In genomic region chr18:80148316-80149199, GRCh38 we compare ENCODE assay signal across 9 cellular contexts. TPM values are rescaled to one million over a fixed set of nuclear protein-coding genes. Genes with fewer than 3 reads are reported as not detected.
DNase-seq lines count a peak whose midpoint lies in the region; ATAC-seq lines count a peak whose summit lies in the region.
"Had no signal": no experiment of that assay in that cellular context is flagged by ENCODE, and none has a peak within 500 bp of the region (broad histone marks: within the 10 kb centered on the region; RNA-seq: fewer than 3 reads in every experiment).

No MANE protein-coding gene starts in this region.

- H3K9me3 ChIP-seq in duodenal mucosa (ENCODE audit: control insufficient read depth in 1 of 2, low read length in 2 of 2) = no peaks in the 10 kb centered on the region

- H3K9ac ChIP-seq in duodenal mucosa (ENCODE audit: low read depth in 1 of 2, low read length in 2 of 2) = peak overlapping the region; percentile 23 to 44

- H3K27ac Mint-ChIP-seq in naive B cell = peak overlapping the region in 3 of 6 donors; percentile 42 to 74 (median 45)

- peak; percentile 69 for DNase-seq in MV-4-11 (lab: John Stamatoyannopoulos, UW)
- DNase-seq in naive B cell = peak; percentile 45
- no peak for DNase-seq in stimulated activated CD4-positive, alpha-beta T cell treated with anti-CD3 and anti-CD28 coated beads, Interleukin-1b, Interleukin-23, amount 100 ng/mL, for 48 hours

- peaks cover 25 to 34% of the 10 kb centered on the region in 2 donors for H3K4me1 ChIP-seq in duodenal mucosa (ENCODE audit: control insufficient read depth in 1 of 2, insufficient read depth in 2 of 2, low read length in 2 of 2)

- H3K36me3 ChIP-seq in duodenal mucosa (ENCODE audit: control insufficient read depth in 1 of 2, insufficient read depth in 2 of 2, low read length in 2 of 2) = no peaks in the 10 kb centered on the region

- H3K4me3 Mint-ChIP-seq in naive B cell = peak overlapping the region; percentile 87 to 94 (median 92)

- no peaks in the 10 kb centered on the region for H3K9me3 Mint-ChIP-seq in naive B cell

- ATAC-seq in GM19452 (IDR thresholded peaks at IDR 0.05; ENCODE audit: unreplicated experiment) (peak; percentile 6), naive B cell (ENCODE audit: low read depth in 2 of 2) (peak; percentile 47 to 53), GM21619 (IDR thresholded peaks at IDR 0.05; ENCODE audit: unreplicated experiment) (no peak), GM19463 (IDR thresholded peaks at IDR 0.05; ENCODE audit: unreplicated experiment) (no peak), GM19328 (IDR thresholded peaks at IDR 0.05; ENCODE audit: unreplicated experiment) (no peak)

- H3K36me3 Mint-ChIP-seq in naive B cell = no peaks in the 10 kb centered on the region

- peaks cover 0 to 10% (median 10%) of the 10 kb centered on the region in 3 donors for H3K27me3 Mint-ChIP-seq in naive B cell

- H3K4me3 ChIP-seq in duodenal mucosa (ENCODE audit: low read depth in 1 of 2, low read length in 2 of 2) = peak overlapping the region; percentile 71 to 73

- no peak overlapping the region for H3K27ac ChIP-seq in duodenal mucosa (ENCODE audit: low read depth, low read length)
- H3K27ac ChIP-seq: VCaP had no signal

- no peaks in the 10 kb centered on the region for H3K27me3 ChIP-seq in duodenal mucosa (ENCODE audit: control insufficient read depth in 1 of 2, insufficient read depth in 2 of 2, low read length in 2 of 2)

- peaks cover 4 to 16% (median 6%) of the 10 kb centered on the region in 3 donors for H3K4me1 Mint-ChIP-seq in naive B cell

RNA-seq across cellular contexts. Expression of gene ADNP2, which starts 39.5 kb away (rescaled TPM):
- 1 to 10 TPM; 4.2 to 7.1 (median 5.1) TPM for polyA plus RNA-seq in naive B cell (ENCODE audit: low read depth in 6 of 6)

Comparison
In these comparisons a context has a peak if more than half of its experiments do, and no peak if none do; other contexts are left out.
1. ATAC-seq: peak in GM19452 (single experiment) and naive B cell (2 of 2); none in GM21619 (single experiment), GM19463 (single experiment) and GM19328 (single experiment).